Comparison of ENCODE assay signal across 8 cellular contexts in genomic region chr16:71276589-71277334, GRCh38. TPM values are rescaled to one million over a fixed set of nuclear protein-coding genes. Genes with fewer than 3 reads are reported as not detected.
"Had no signal": no experiment of that assay in that cellular context is flagged by ENCODE, and none has a peak within 500 bp of the region (broad histone marks: within the 10 kb centered on the region; RNA-seq: fewer than 3 reads in every experiment).

No MANE protein-coding gene starts in this region.

- H3K4me2 ChIP-seq: GM23338, KMS-11 had no signal

- H3K4me3 Mint-ChIP-seq: GM23338, H9, IgD-negative memory B cell had no signal

- H3K27me3 Mint-ChIP-seq: IgD-negative memory B cell had no signal

- DNase-seq: H9, HCEC 1CT had no signal

- H2AFZ ChIP-seq: GM23338 had no signal

- FAIRE-seq: H1, H54 had no signal

- H3K4me3 ChIP-seq: GM23338 had no signal

- ATAC-seq: GM23338 had no signal

- H3K27ac ChIP-seq: HL-60, KMS-11 had no signal

- H3K27ac Mint-ChIP-seq: GM23338, H9, IgD-negative memory B cell had no signal

- H3K9ac ChIP-seq: KMS-11 had no signal

- H3K4me1 Mint-ChIP-seq: GM23338 had no signal

RNA-seq across cellular contexts. Expression of gene HYDIN, which starts 46.2 kb away (rescaled TPM):
- polyA plus RNA-seq: IgD-negative memory B cell had no signal
